In the genomic region with DNA sequence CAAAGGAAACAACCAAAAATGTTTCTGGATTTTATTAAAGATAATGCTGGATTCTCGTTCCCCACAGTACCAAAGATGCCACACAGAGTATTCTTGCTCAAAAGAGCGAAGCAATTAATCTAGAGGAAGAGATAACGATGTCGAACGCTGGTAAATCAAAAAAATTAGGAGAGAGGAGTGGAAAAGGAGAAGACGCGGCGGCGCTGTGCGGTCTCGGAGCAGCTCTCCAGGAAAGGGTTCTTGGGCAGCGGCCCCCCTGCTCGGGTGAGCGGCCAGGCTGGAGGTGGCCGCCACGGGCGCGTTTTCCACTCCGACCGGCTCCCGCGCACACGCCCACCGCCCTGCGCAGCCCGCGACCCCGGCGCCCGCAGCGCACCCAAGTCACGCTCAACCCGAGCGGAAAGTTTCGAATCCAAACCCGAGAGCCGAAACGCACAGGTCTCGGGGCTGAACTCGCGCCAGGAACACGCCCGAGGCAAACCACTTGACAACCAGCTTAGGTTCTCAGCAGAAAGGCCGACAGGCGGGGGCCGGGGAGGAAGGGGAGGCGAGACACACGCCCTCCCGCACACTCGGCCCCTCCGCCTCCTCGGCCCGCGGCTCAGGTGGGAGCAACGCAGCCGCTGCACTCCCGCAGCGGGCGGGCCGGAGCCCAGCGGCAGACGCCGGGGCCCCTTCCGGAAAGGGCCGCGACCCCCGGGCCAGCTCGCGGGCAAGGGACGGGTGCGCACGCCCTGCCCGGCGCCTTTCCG, we compare ENCODE assay signal across 8 cellular contexts. TPM values are rescaled to one million over a fixed set of nuclear protein-coding genes. Genes with fewer than 3 reads are reported as not detected.
DNase-seq lines count a peak whose midpoint lies in the region; TF ChIP-seq lines count a peak whose summit lies in the region.

No MANE protein-coding gene starts in this region.

- DNase-seq in Caki2 (ENCODE audit: low read depth) (peak; percentile 55), GM20000 (ENCODE audit: low spot score) (peak; percentile 89), HPDE6-E6E7 (ENCODE audit: extremely low spot score) (peak; percentile 53), SJCRH30 (peak; percentile 77 to 78), head of caudate nucleus (peak; percentile 21 to 82 (median 68)), osteocyte (ENCODE audit: extremely low spot score, unreplicated experiment) (peak; percentile 86), transverse colon (peak; percentile 63)

- H3K27me3 ChIP-seq in SJCRH30 (no peaks in the 10 kb centered on the region), transverse colon (no peaks in the 10 kb centered on the region)

- peak overlapping the region; percentile 100 for H3K4me3 ChIP-seq in SJCRH30
- peak overlapping the region; percentile 89 to 99 (median 94) for H3K4me3 ChIP-seq in transverse colon

- H3K9me3 Mint-ChIP-seq in activated naive CD4-positive, alpha-beta T cell treated with anti-CD3 and anti-CD28 coated beads, Interleukin-2, amount 50 U/mL, for 24 hours, result no peaks in the 10 kb centered on the region
- no peaks in the 10 kb centered on the region for H3K9me3 Mint-ChIP-seq in osteocyte (ENCODE audit: unreplicated experiment)

- H3K27me3 Mint-ChIP-seq in activated naive CD4-positive, alpha-beta T cell treated with anti-CD3 and anti-CD28 coated beads, Interleukin-2, amount 50 U/mL, for 24 hours, result no peaks in the 10 kb centered on the region
- H3K27me3 Mint-ChIP-seq in osteocyte (ENCODE audit: unreplicated experiment), result no peaks in the 10 kb centered on the region

- TF ChIP-seq POLR2A in transverse colon (IDR thresholded peaks at IDR 0.05), result no peak

- in situ Hi-C loops in Caki2 (cut with HindIII; ENCODE audit: low pct_unique_long_range_greater_than_20kb, low sequenced_read_pairs) (no loop called here), transverse colon (cut with MboI; ENCODE audit: low pct_ligation_motif_present in 1 of 4, low pct_unique_long_range_greater_than_20kb in 1 of 4, low sequenced_read_pairs in 3 of 4) (loop anchor here in 1 of 4 donors (10.0 kb wide), 1 partner anchor 57 kb away; no protein-coding TSS in a partner anchor)

- peaks cover 5% of the 10 kb centered on the region; the same call in 1 of the 2 replicates for H3K4me1 ChIP-seq in SJCRH30
- H3K4me1 ChIP-seq in transverse colon, result peaks cover 0 to 9% (median 7%) of the 10 kb centered on the region in 4 donors

- peak overlapping the region; percentile 93 for H3K4me3 Mint-ChIP-seq in activated naive CD4-positive, alpha-beta T cell treated with anti-CD3 and anti-CD28 coated beads, Interleukin-2, amount 50 U/mL, for 24 hours
- H3K4me3 Mint-ChIP-seq in osteocyte (ENCODE audit: unreplicated experiment), result peak overlapping the region; percentile 83

- H3K4me1 Mint-ChIP-seq in activated naive CD4-positive, alpha-beta T cell treated with anti-CD3 and anti-CD28 coated beads, Interleukin-2, amount 50 U/mL, for 24 hours, result peaks cover 36% of the 10 kb centered on the region
- H3K4me1 Mint-ChIP-seq in osteocyte (ENCODE audit: unreplicated experiment), result peaks cover 13% of the 10 kb centered on the region

- intact Hi-C loops in head of caudate nucleus (cut with DNase I), result no loop called here
- intact Hi-C loops in transverse colon (cut with DNase I; ENCODE audit: low total_unique reads), result no loop called here

- TF ChIP-seq EP300 in transverse colon (IDR thresholded peaks at IDR 0.05; ENCODE audit: low read depth), result no peak

- peak overlapping the region; percentile 10; the same call in 1 of the 2 replicates for H3K27ac ChIP-seq in SJCRH30
- peak overlapping the region; percentile 74 to 90 (median 86) for H3K27ac ChIP-seq in transverse colon

- H3K36me3 ChIP-seq in SJCRH30, result 0 out of 2 replicates have a peak, but pooled peaks cover 7% of the 10 kb centered on the region
- no peaks in the 10 kb centered on the region for H3K36me3 ChIP-seq in transverse colon

- 0 to 1% methylated on average over 5 to 73 of the region's 75 CpGs for WGBS in transverse colon (ENCODE audit: low coverage in 1 of 2), 2 donors

- peak overlapping the region; percentile 91 for H3K27ac Mint-ChIP-seq in activated naive CD4-positive, alpha-beta T cell treated with anti-CD3 and anti-CD28 coated beads, Interleukin-2, amount 50 U/mL, for 24 hours
- H3K27ac Mint-ChIP-seq in osteocyte (ENCODE audit: unreplicated experiment), result peak overlapping the region; percentile 84

- peaks cover 5% of the 10 kb centered on the region for H3K36me3 Mint-ChIP-seq in activated naive CD4-positive, alpha-beta T cell treated with anti-CD3 and anti-CD28 coated beads, Interleukin-2, amount 50 U/mL, for 24 hours
- H3K36me3 Mint-ChIP-seq in osteocyte (ENCODE audit: unreplicated experiment), result peaks cover 4% of the 10 kb centered on the region

- 0 out of 2 replicates have a peak, but pooled peaks cover 2% of the 10 kb centered on the region for H3K9me3 ChIP-seq in SJCRH30 (replicated peaks)
- no peaks in the 10 kb centered on the region for H3K9me3 ChIP-seq in transverse colon

- TF ChIP-seq CTCF in GM20000 (IDR thresholded peaks at IDR 0.05; ENCODE audit: extremely low read depth, missing control alignments) (no peak), osteocyte (IDR thresholded peaks at IDR 0.05) (no peak), transverse colon (IDR thresholded peaks at IDR 0.05) (no peak)

RNA-seq across cellular contexts. Expression of a gene that starts 0.9 kb away (rescaled TPM):
- 20.6 and 27.6 TPM in 2 replicates for total RNA-seq in Caki2 (2014; rRNA removed; shearing (Covaris generic); ENCODE audit: low replicate concordance)
- 62.2 and 69.7 TPM in 2 replicates for total RNA-seq in SJCRH30 (2014; rRNA removed; shearing (Covaris generic))
- total RNA-seq in osteocyte (69.2 and 69.5 TPM in 2 replicates), transverse colon (10 to 100 TPM; 18.3 to 93.1 (median 43.8) TPM)

Comparison
In these comparisons a context has a peak if more than half of its experiments do, and no peak if none do; other contexts are left out.
1. Peak in every context shown above with its lines: DNase-seq, H3K4me3 ChIP-seq and H3K27ac ChIP-seq.